In the genomic region with DNA sequence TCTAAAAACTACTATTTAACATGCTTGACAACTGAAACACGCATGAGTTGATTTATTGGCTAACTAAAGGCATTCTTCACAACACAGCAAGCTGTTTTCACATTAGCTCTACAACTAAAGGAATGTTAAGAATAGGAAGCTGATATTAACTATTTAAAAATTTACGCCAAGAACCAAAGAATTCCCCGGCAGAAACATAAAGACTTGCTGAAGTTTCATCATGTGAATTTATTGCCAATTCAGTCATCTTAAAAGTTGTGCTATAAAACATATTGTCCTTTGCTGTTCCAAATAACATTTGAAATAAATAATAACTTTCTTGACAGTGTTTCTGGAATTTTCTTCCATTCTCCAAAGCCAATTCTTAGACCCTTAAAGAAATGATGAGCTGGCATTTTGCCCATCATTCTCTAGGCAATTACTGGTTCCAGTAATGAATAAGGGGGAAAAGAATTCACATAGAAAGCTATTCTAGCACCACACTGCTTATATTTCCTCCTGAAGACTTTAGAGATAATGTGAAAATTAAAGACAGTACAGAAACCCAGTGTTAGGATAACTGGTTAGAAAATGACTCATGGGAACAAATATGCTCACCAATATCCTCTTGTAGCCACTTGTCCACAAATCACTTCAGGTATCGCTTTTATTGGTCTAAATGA, we compare ENCODE assay signal across 2 cellular contexts.
TF ChIP-seq lines count a peak whose summit lies in the region.

No MANE protein-coding gene starts in this region.

TF ChIP-seq in HEK293T, 16 proteins besides CTCF, POLR2A, EP300 and RAD21:
- TF ChIP-seq, protein P1, sequence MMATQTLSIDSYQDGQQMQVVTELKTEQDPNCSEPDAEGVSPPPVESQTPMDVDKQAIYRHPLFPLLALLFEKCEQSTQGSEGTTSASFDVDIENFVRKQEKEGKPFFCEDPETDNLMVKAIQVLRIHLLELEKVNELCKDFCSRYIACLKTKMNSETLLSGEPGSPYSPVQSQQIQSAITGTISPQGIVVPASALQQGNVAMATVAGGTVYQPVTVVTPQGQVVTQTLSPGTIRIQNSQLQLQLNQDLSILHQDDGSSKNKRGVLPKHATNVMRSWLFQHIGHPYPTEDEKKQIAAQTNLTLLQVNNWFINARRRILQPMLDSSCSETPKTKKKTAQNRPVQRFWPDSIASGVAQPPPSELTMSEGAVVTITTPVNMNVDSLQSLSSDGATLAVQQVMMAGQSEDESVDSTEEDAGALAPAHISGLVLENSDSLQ (IDR thresholded peaks at IDR 0.05), result peak; percentile 41
- no peak for TF ChIP-seq L3MBTL2 (conservative IDR thresholded peaks at IDR 0.05)

TF ChIP-seq in K562, 482 proteins besides CTCF, POLR2A, EP300 and RAD21 (continued from another document):
- TF ChIP-seq MAFF (IDR thresholded peaks at IDR 0.05; ENCODE audit: low read length), result peak; percentile 63
- TF ChIP-seq ZNF316 (IDR thresholded peaks at IDR 0.05), result peak; percentile 64
- no peak for TF ChIP-seq FOXJ2 (tag; IDR thresholded peaks at IDR 0.05)
